In the genomic region with DNA sequence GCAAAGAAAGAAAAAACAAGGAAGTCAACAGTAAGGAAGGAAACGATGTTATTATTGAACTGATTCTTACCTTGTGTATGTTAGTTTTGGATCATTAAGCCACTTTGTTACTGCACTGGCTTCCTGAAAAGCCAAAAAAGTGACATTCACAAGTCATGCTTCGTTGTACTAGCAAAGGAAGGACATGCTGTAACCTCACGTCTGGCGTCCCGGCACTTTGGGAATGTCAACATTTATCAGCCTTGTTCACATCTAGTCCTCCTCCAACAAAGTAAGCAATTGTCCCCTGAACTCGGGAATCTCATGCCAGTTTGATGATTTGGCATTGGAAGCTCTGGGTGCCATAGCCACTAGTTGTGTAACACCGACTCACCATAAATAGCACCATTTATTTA, we compare ENCODE assay signal across 8 cellular contexts. TPM values are rescaled to one million over a fixed set of nuclear protein-coding genes. Genes with fewer than 3 reads are reported as not detected.
DNase-seq lines count a peak whose midpoint lies in the region; ATAC-seq and TF ChIP-seq lines count a peak whose summit lies in the region.

No MANE protein-coding gene starts in this region.

- H3K27ac ChIP-seq in CD8-positive, alpha-beta memory T cell (ENCODE audit: low read depth, low read length): peak overlapping the region; percentile 44
- H3K27ac ChIP-seq in MM.1S (ENCODE audit: low read length): no peak overlapping the region
- peak overlapping the region in 1 of 2 donors; percentile 89 for H3K27ac ChIP-seq in coronary artery

- no peaks in the 10 kb centered on the region for H3K27me3 ChIP-seq in CD8-positive, alpha-beta memory T cell (ENCODE audit: insufficient read depth, low read length, poor library complexity, severe bottlenecking)
- H3K27me3 ChIP-seq in MM.1S (replicated peaks; ENCODE audit: insufficient read depth, low read length): 0 out of 2 replicates have a peak, but pooled peaks cover 13% of the 10 kb centered on the region

- H3K36me3 ChIP-seq in CD8-positive, alpha-beta memory T cell (ENCODE audit: insufficient read depth, low read length): no peaks in the 10 kb centered on the region
- H3K36me3 ChIP-seq in MM.1S (replicated peaks; ENCODE audit: insufficient read depth, low read length): no peaks in the 10 kb centered on the region

- no peak for TF ChIP-seq CTCF in MM.1S (IDR thresholded peaks at IDR 0.05; ENCODE audit: low read length)
- no peak for TF ChIP-seq CTCF in coronary artery (IDR thresholded peaks at IDR 0.05)
- TF ChIP-seq CTCF in neural crest cell (conservative IDR thresholded peaks at IDR 0.05): no peak

- no peaks in the 10 kb centered on the region for H3K9me3 ChIP-seq in CD8-positive, alpha-beta memory T cell (ENCODE audit: low read length)
- no peaks in the 10 kb centered on the region for H3K9me3 ChIP-seq in MM.1S (replicated peaks; ENCODE audit: insufficient read depth, low read length)

- ATAC-seq in GM18520 (IDR thresholded peaks at IDR 0.05; ENCODE audit: unreplicated experiment): no peak
- no peak for ATAC-seq in GM19463 (IDR thresholded peaks at IDR 0.05; ENCODE audit: unreplicated experiment)

- no peaks in the 10 kb centered on the region for H3F3A ChIP-seq in MM.1S (ENCODE audit: insufficient read depth, low read length)

- H3K4me1 Mint-ChIP-seq in CD8-positive, alpha-beta memory T cell: peaks cover 18 to 24% (median 18%) of the 10 kb centered on the region in 3 donors
- H3K4me1 Mint-ChIP-seq in neural crest cell: peaks cover 14% of the 10 kb centered on the region

- H3K9ac ChIP-seq in MM.1S (ENCODE audit: low read length): peak overlapping the region; percentile 38; the same call in 1 of the 2 replicates

- H3K9me2 ChIP-seq in MM.1S (replicated peaks; ENCODE audit: insufficient read depth, low read length): no peaks in the 10 kb centered on the region

- H4K20me1 ChIP-seq in MM.1S (ENCODE audit: insufficient read depth, low read length): no peaks in the 10 kb centered on the region

- POLR2A ChIA-PET in CD8-positive, alpha-beta memory T cell (lab: Charles Lee): no interaction called here

- no peak for DNase-seq in CD8-positive, alpha-beta memory T cell
- DNase-seq in MM.1S (no peak), coronary artery (ENCODE audit: low spot score) (no peak), neural crest cell (ENCODE audit: low read depth, low spot score) (no peak), HuH-7 (ENCODE audit: low spot score) (no peak)
- no peak for DNase-seq in stimulated activated CD4-positive, alpha-beta T cell treated with anti-CD3 and anti-CD28 coated beads, Interleukin-2, amount 100 ng/mL, for 48 hours

- H3K9me3 Mint-ChIP-seq in CD8-positive, alpha-beta memory T cell: no peaks in the 10 kb centered on the region
- H3K9me3 Mint-ChIP-seq in neural crest cell: no peaks in the 10 kb centered on the region

- no peaks in the 10 kb centered on the region for H3K79me2 ChIP-seq in MM.1S (ENCODE audit: low read length)

- H2AFZ ChIP-seq in MM.1S (ENCODE audit: low read length): peak overlapping the region; percentile 96

- H3K27ac Mint-ChIP-seq in CD8-positive, alpha-beta memory T cell: peak overlapping the region; percentile 79 to 99 (median 97)
- H3K27ac Mint-ChIP-seq in neural crest cell (ENCODE audit: unreplicated experiment): no peak overlapping the region

- H3K4me3 Mint-ChIP-seq in CD8-positive, alpha-beta memory T cell: peak overlapping the region; percentile 79 to 95 (median 91)
- H3K4me3 Mint-ChIP-seq in neural crest cell: peak overlapping the region; percentile 89

- peak overlapping the region; percentile 94 for H3K4me2 ChIP-seq in MM.1S (ENCODE audit: low read depth, low read length)

- peaks cover 15% of the 10 kb centered on the region for H3K4me1 ChIP-seq in CD8-positive, alpha-beta memory T cell (ENCODE audit: insufficient read depth, low read length)
- H3K4me1 ChIP-seq in MM.1S (ENCODE audit: low read length): peaks cover 6% of the 10 kb centered on the region; the same call in 1 of the 2 replicates

- CTCF ChIA-PET in CD8-positive, alpha-beta memory T cell (lab: Charles Lee): interaction anchor here (1.0 to 1.8 kb wide), 7 partner anchors 8 to 30 kb away, joined by 4 to 7 read pairs (median 5); a partner anchor contains a TSS

- H3K27me3 Mint-ChIP-seq in CD8-positive, alpha-beta memory T cell: peaks cover 1 to 13% of the 10 kb centered on the region in 2 donors
- peaks cover 30% of the 10 kb centered on the region for H3K27me3 Mint-ChIP-seq in neural crest cell (ENCODE audit: low read depth)

- H3K36me3 Mint-ChIP-seq in CD8-positive, alpha-beta memory T cell: peaks cover 0 to 20% (median 5%) of the 10 kb centered on the region in 3 donors
- H3K36me3 Mint-ChIP-seq in neural crest cell (ENCODE audit: low read depth): peaks cover 3% of the 10 kb centered on the region

- H3K4me3 ChIP-seq in CD8-positive, alpha-beta memory T cell (ENCODE audit: low read length): peak overlapping the region; percentile 76
- peak overlapping the region; percentile 81 for H3K4me3 ChIP-seq in MM.1S (ENCODE audit: low read length)
- peak overlapping the region; percentile 88 for H3K4me3 ChIP-seq in coronary artery

RNA-seq across cellular contexts. Expression of a gene that starts 0.7 kb away (rescaled TPM):
- total RNA-seq in CD8-positive, alpha-beta memory T cell: 10 to 100 TPM; 26.2 to 33.9 TPM
- 10.7 TPM for polyA plus RNA-seq in CD8-positive, alpha-beta memory T cell
- total RNA-seq in neural crest cell: 34.2 and 38.2 TPM in 2 replicates

RNA-seq across cellular contexts. Expression of a gene that starts 18.6 kb away (rescaled TPM):
- not detected for total RNA-seq in CD8-positive, alpha-beta memory T cell
- not detected for polyA plus RNA-seq in CD8-positive, alpha-beta memory T cell
- not detected in 2 replicates for total RNA-seq in neural crest cell

RNA-seq across cellular contexts. Expression of a gene that starts 27.3 kb away (rescaled TPM):
- not detected for total RNA-seq in CD8-positive, alpha-beta memory T cell
- polyA plus RNA-seq in CD8-positive, alpha-beta memory T cell: not detected
- total RNA-seq in neural crest cell: not detected in 2 replicates

RNA-seq across cellular contexts. Expression of a gene that starts 53.0 kb away (rescaled TPM):
- not detected for total RNA-seq in CD8-positive, alpha-beta memory T cell
- not detected for polyA plus RNA-seq in CD8-positive, alpha-beta memory T cell
- not detected in 2 replicates for total RNA-seq in neural crest cell
